ENCODE assay signal across 15 cellular contexts in the genomic region with DNA sequence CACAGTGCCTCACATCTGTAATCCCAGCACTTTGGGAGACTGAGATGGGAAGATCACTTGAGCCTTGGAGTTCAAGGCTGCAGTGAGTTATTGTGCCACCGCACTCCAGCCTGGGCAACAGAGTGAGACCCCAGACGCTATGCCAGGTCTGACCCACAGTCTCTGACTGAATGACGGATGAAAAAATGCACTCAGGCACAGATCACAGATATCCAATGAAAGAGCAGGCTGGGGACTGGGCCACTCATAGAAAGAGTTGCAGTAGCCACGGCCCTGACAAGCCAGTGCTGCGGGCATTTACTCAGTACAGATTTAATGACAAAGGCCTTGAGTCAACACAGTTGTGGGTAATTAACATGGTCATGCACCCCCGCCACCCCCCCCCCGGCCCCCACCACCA. TPM values are rescaled to one million over a fixed set of nuclear protein-coding genes. Genes with fewer than 3 reads are reported as not detected.
DNase-seq lines count a peak whose midpoint lies in the region; ATAC-seq and TF ChIP-seq lines count a peak whose summit lies in the region.
"Had no signal": no experiment of that assay in that cellular context is flagged by ENCODE, and none has a peak within 500 bp of the region (broad histone marks: within the 10 kb centered on the region; RNA-seq: fewer than 3 reads in every experiment).

No MANE protein-coding gene starts in this region.

- intact Hi-C loops in OCI-LY7 (cut with micrococcal nuclease; ENCODE audit: unreplicated experiment): no loop called here

- H3K4me1 Mint-ChIP-seq in H9 (peaks cover 24 to 34% of the 10 kb centered on the region in 2 experiments), WTC11 (peaks cover 29% of the 10 kb centered on the region)

- H2AK5ac ChIP-seq in H9 (ENCODE audit: insufficient read length, low read length) (no peak overlapping the region), mesenchymal stem cell (ENCODE audit: low read length, severe bottlenecking) (peak overlapping the region; percentile 77)

- H2BK20ac ChIP-seq in H9 (ENCODE audit: low read depth, low read length, poor library complexity, severe bottlenecking): no peak overlapping the region

- CTCF ChIA-PET in WTC11 (lab: Charles Lee): interaction anchor here (0.9 kb wide), 1 partner anchor 142 kb away, joined by 3 read pairs; no protein-coding TSS in a partner anchor
- CTCF ChIA-PET in OCI-LY7 (lab: Charles Lee; ENCODE audit: unreplicated experiment): interaction anchor here (0.7 kb wide), 1 partner anchor 15 kb away, joined by 3 read pairs; no protein-coding TSS in a partner anchor

- DNase-seq in H9: peak; percentile 71
- no peak for DNase-seq in WTC11 (ENCODE audit: low spot score)
- DNase-seq in mesenchymal stem cell: no peak
- DNase-seq in amygdala (lab: John Stamatoyannopoulos, UW): no peak
- no peak for DNase-seq in OCI-LY7 (ENCODE audit: low spot score)
- no peak for DNase-seq in NCI-H1048 (lab: John Stamatoyannopoulos, UW)
- DNase-seq in activated CD4-positive, alpha-beta T cell treated with anti-CD3 and anti-CD28 coated beads for 1 hour: no peak
- DNase-seq: KG1, NCI-H1694, NCI-H2107, NCI-H2227 treated with DMSO at 0.1 percent for 48 hours, NCI-H524, SHP77 treated with DMSO at 0.1 percent for 48 hours had no signal

- H3K4me1 ChIP-seq in ACC112 (ENCODE audit: control insufficient read depth, insufficient read depth, low read length, unreplicated experiment): peaks cover 63% of the 10 kb centered on the region
- no peaks in the 10 kb centered on the region; the same call in 1 of the 2 replicates for H3K4me1 ChIP-seq in H9 (ENCODE audit: insufficient read depth, low read length)
- peaks cover 5% of the 10 kb centered on the region for H3K4me1 ChIP-seq in mesenchymal stem cell (ENCODE audit: control insufficient read depth, insufficient read depth, low read depth, low read length)
- H3K4me1 ChIP-seq in OCI-LY7 (ENCODE audit: insufficient read depth, low read length, poor library complexity, severe bottlenecking): no peaks in the 10 kb centered on the region

- H3K9me2 ChIP-seq in OCI-LY7 (ENCODE audit: insufficient read depth, low read length): no peaks in the 10 kb centered on the region

- H4K91ac ChIP-seq in H9 (ENCODE audit: insufficient read length, low read depth, low read length): no peak overlapping the region
- no peak overlapping the region for H4K91ac ChIP-seq in mesenchymal stem cell (ENCODE audit: low read length)

- H3T11ph ChIP-seq in H9 (ENCODE audit: low read length): no peak overlapping the region

- H3K9ac ChIP-seq in H9 (ENCODE audit: extremely low read depth, insufficient read length, low read length) (no peak overlapping the region), mesenchymal stem cell (ENCODE audit: low read length) (no peak overlapping the region)

- H3K27ac ChIP-seq in ACC112 (ENCODE audit: low read depth, low read length) (peak overlapping the region; percentile 85), H9 (ENCODE audit: insufficient read length, low read depth, low read length) (no peak overlapping the region), mesenchymal stem cell (ENCODE audit: low read length, poor library complexity, severe bottlenecking) (peak overlapping the region; percentile 9), OCI-LY7 (ENCODE audit: low read depth, low read length, poor library complexity, severe bottlenecking) (no peak overlapping the region)
- H3K27ac ChIP-seq: C4-2B had no signal

- peaks cover 0 to 3% of the 10 kb centered on the region in 2 experiments; a peak in 2 of 5 replicates for H3K9me3 Mint-ChIP-seq in H9
- H3K9me3 Mint-ChIP-seq in WTC11: peaks cover 12% of the 10 kb centered on the region

- H3K36me3 Mint-ChIP-seq in H9 (ENCODE audit: insufficient read depth in 1 of 3, low read depth in 3 of 3): peaks cover 7 to 30% (median 28%) of the 10 kb centered on the region in 3 experiments
- peaks cover 29% of the 10 kb centered on the region for H3K36me3 Mint-ChIP-seq in WTC11

- H2BK12ac ChIP-seq in H9 (ENCODE audit: insufficient read length, low read depth, low read length) (no peak overlapping the region), mesenchymal stem cell (ENCODE audit: low read length in 2 of 2) (no peak overlapping the region)

- peaks cover 13% of the 10 kb centered on the region for H3K79me2 ChIP-seq in ACC112 (ENCODE audit: control insufficient read depth, insufficient read depth, low read length, unreplicated experiment)
- no peaks in the 10 kb centered on the region for H3K79me2 ChIP-seq in H9 (ENCODE audit: insufficient read depth, low read length)
- no peaks in the 10 kb centered on the region for H3K79me2 ChIP-seq in OCI-LY7 (ENCODE audit: insufficient read depth, low read depth, low read length)

- H3K4me3 Mint-ChIP-seq in H9: no peak overlapping the region
- H3K4me3 Mint-ChIP-seq in WTC11: no peak overlapping the region

- H2BK15ac ChIP-seq in H9 (ENCODE audit: low read depth, low read length): no peak overlapping the region
- H2BK15ac ChIP-seq in mesenchymal stem cell (ENCODE audit: low read depth, poor library complexity, severe bottlenecking): no peak overlapping the region

- H3K27ac Mint-ChIP-seq in H9 (peak overlapping the region in 1 of 3 experiments; percentile 76; a peak in 3 of 7 replicates), WTC11 (no peak overlapping the region)

- peak; percentile 67 for ATAC-seq in WTC11

- H2BK5ac ChIP-seq in H9 (ENCODE audit: insufficient read length, low read length): no peak overlapping the region
- H2BK5ac ChIP-seq in mesenchymal stem cell (ENCODE audit: low read depth, low read length, poor library complexity, severe bottlenecking): peak overlapping the region; percentile 53

- no peak overlapping the region for H2BK120ac ChIP-seq in H9 (ENCODE audit: low read depth, low read length, poor library complexity, severe bottlenecking)
- no peak overlapping the region for H2BK120ac ChIP-seq in mesenchymal stem cell (ENCODE audit: low read depth, low read length)

- no peak overlapping the region for H3K56ac ChIP-seq in H9 (ENCODE audit: insufficient read length, low read depth, low read length)

- no TSS peak for BruUV-seq in OCI-LY7 (replicated peaks; lab: Mats Ljungman, UMichigan)

- H4K8ac ChIP-seq in H9 (replicated peaks; ENCODE audit: insufficient read length, low read depth, low read length): no peak overlapping the region
- H4K8ac ChIP-seq in mesenchymal stem cell (ENCODE audit: low read length): no peak overlapping the region

- H3K4me2 ChIP-seq in H9 (ENCODE audit: insufficient read depth, insufficient read length, low read length) (no peak overlapping the region), mesenchymal stem cell (ENCODE audit: low read length, poor library complexity, severe bottlenecking) (no peak overlapping the region), OCI-LY7 (ENCODE audit: low read length) (no peak overlapping the region)

- no peaks in the 10 kb centered on the region for H3K23me2 ChIP-seq in H9 (ENCODE audit: insufficient read length, low read depth, low read length, poor library complexity, severe bottlenecking)

- no peak overlapping the region for H3K4ac ChIP-seq in H9 (ENCODE audit: low read depth, low read length)
- no peak overlapping the region for H3K4ac ChIP-seq in mesenchymal stem cell (ENCODE audit: low read depth in 1 of 2, low read length in 2 of 2)

- H3K36me3 ChIP-seq in ACC112 (ENCODE audit: insufficient read depth, low read length) (0 out of 2 replicates have a peak, but pooled peaks cover 6% of the 10 kb centered on the region), mesenchymal stem cell (ENCODE audit: control insufficient read depth in 1 of 2, insufficient read depth in 2 of 2, low read depth in 1 of 2, low read length in 2 of 2) (peaks cover 5 to 18% of the 10 kb centered on the region in 2 experiments), OCI-LY7 (ENCODE audit: insufficient read depth, low read length) (peaks cover 13% of the 10 kb centered on the region)

- POLR2A ChIA-PET in WTC11 (lab: Charles Lee) (no interaction called here), OCI-LY7 (lab: Charles Lee) (interaction anchor here (0.7 kb wide), 1 partner anchor 1348 kb away, joined by 3 read pairs; no protein-coding TSS in a partner anchor)

- H4K20me1 ChIP-seq in H9 (ENCODE audit: control insufficient read depth, insufficient read depth, insufficient read length) (no peaks in the 10 kb centered on the region), OCI-LY7 (ENCODE audit: insufficient read depth, low read length) (no peaks in the 10 kb centered on the region)

- H3K18ac ChIP-seq in H9 (ENCODE audit: insufficient read length, low read depth, low read length) (no peak overlapping the region), mesenchymal stem cell (ENCODE audit: low read depth in 1 of 2, low read length in 2 of 2) (peak overlapping the region; percentile 37 to 62)

- WGBS in H9 (ENCODE audit: extremely low coverage, insufficient read length, low lambda C conversion rate): no CpG with 5 or more reads among the region's 7 CpGs
- 99% methylated on average over 5 of the region's 7 CpGs for WGBS in mesenchymal stem cell

- H3K23ac ChIP-seq in H9 (ENCODE audit: insufficient read length, low read depth, low read length) (no peak overlapping the region), mesenchymal stem cell (ENCODE audit: low read length in 2 of 2) (no peak overlapping the region)

- TF ChIP-seq CTCF in H9 (conservative IDR thresholded peaks at IDR 0.05) (no peak), WTC11 (IDR thresholded peaks at IDR 0.05) (no peak), OCI-LY7 (conservative IDR thresholded peaks at IDR 0.05; ENCODE audit: low read length) (no peak)

- H3K4me3 ChIP-seq in ACC112 (ENCODE audit: low read depth, low read length): no peak overlapping the region
- H3K4me3 ChIP-seq in mesenchymal stem cell (ENCODE audit: insufficient read depth in 1 of 2, low read depth in 1 of 2, low read length in 2 of 2): no peak overlapping the region
- H3K4me3 ChIP-seq in OCI-LY7 (ENCODE audit: low read depth, low read length, poor library complexity, severe bottlenecking): no peak overlapping the region

- no peak overlapping the region for H2AFZ ChIP-seq in ACC112 (ENCODE audit: low read length, unreplicated experiment)
- no peak overlapping the region for H2AFZ ChIP-seq in H9 (ENCODE audit: low read length)
- no peak overlapping the region for H2AFZ ChIP-seq in mesenchymal stem cell (ENCODE audit: low read depth, low read length)
- H2AFZ ChIP-seq in OCI-LY7 (ENCODE audit: low read length): no peak overlapping the region

- H3K27me3 Mint-ChIP-seq in H9 (ENCODE audit: low read depth): no peaks in the 10 kb centered on the region
- H3K27me3 Mint-ChIP-seq in WTC11 (ENCODE audit: low read depth): no peaks in the 10 kb centered on the region

- H3K79me1 ChIP-seq in H9 (ENCODE audit: insufficient read depth, low read depth, low read length, poor library complexity, severe bottlenecking) (no peaks in the 10 kb centered on the region), mesenchymal stem cell (replicated peaks; ENCODE audit: low read length, poor library complexity, severe bottlenecking) (peaks cover 3% of the 10 kb centered on the region)

- H3K14ac ChIP-seq in H9 (ENCODE audit: insufficient read depth, low read length): no peak overlapping the region
- no peak overlapping the region for H3K14ac ChIP-seq in mesenchymal stem cell (ENCODE audit: low read length in 2 of 2)

- H3K27me3 ChIP-seq in ACC112 (ENCODE audit: insufficient read depth, low read length) (no peaks in the 10 kb centered on the region), H9 (ENCODE audit: insufficient read depth, low read length) (no peaks in the 10 kb centered on the region), mesenchymal stem cell (ENCODE audit: control insufficient read depth in 1 of 2, insufficient read depth in 1 of 2, low read length in 2 of 2) (no peaks in the 10 kb centered on the region)

- H4K5ac ChIP-seq in H9 (ENCODE audit: insufficient read length, low read depth, low read length): no peak overlapping the region

- no peaks in the 10 kb centered on the region for H3K9me3 ChIP-seq in H9 (ENCODE audit: control insufficient read depth, low read depth, low read length)
- H3K9me3 ChIP-seq in mesenchymal stem cell (ENCODE audit: control insufficient read depth, low read length): no peaks in the 10 kb centered on the region
- H3K9me3 ChIP-seq in OCI-LY7 (ENCODE audit: low read length): no peaks in the 10 kb centered on the region

RNA-seq across cellular contexts. Expression of gene NUDT6, which starts 22.7 kb away (rescaled TPM):
- total RNA-seq in H9 (2021) (3.9 and 4.0 TPM in 2 replicates), WTC11 (2021) (8.0 to 8.7 TPM (median 8.4 TPM) in 3 replicates), OCI-LY7 (2022) (15.4 and 18.3 TPM in 2 replicates)
- polyA plus RNA-seq in mesenchymal stem cell (2013, experiment 1 of 2): 6.2 TPM
- polyA plus RNA-seq in mesenchymal stem cell (2013, experiment 2 of 2): 5.9 TPM
- 15.9 and 19.7 TPM in 2 replicates for total RNA-seq in OCI-LY7 (2014; rRNA removed; shearing (Covaris generic))

Comparison
In these comparisons a context has a peak if more than half of its experiments do, and no peak if none do; other contexts are left out.
1. H3K27ac ChIP-seq: peak in ACC112 (single experiment) and mesenchymal stem cell (single experiment); none in H9 (single experiment) and OCI-LY7 (single experiment).